ENCODE assay signal across 18 cellular contexts in the genomic region with DNA sequence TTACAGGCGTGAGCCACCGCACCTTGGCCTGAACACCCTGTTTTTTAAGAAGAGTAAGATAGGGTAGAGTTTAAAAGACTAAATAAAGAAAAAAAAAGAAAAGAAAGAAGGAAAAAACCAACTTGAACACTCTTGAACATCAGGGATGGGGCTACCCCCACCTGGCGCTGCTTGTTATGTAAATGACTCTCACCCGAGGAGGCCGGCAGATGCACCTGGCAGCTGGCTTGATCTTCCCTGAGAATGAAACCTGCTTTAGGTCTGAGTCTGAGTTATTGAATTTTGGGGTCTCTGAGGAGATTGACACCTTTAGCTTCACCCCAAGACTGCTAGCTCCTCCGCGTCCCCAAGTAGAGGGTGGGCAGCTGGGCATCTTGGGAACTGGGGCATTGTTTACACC. TPM values are rescaled to one million over a fixed set of nuclear protein-coding genes. Genes with fewer than 3 reads are reported as not detected.
DNase-seq lines count a peak whose midpoint lies in the region; ATAC-seq, FAIRE-seq and TF ChIP-seq lines count a peak whose summit lies in the region.
"Had no signal": no experiment of that assay in that cellular context is flagged by ENCODE, and none has a peak within 500 bp of the region (broad histone marks: within the 10 kb centered on the region; RNA-seq: fewer than 3 reads in every experiment).

No MANE protein-coding gene starts in this region.

- no peak overlapping the region for H3K9ac ChIP-seq in BLaER1 treated with 17β-estradiol and CSF1 and Interleukin-3, amounts not matched to agents 10 nM and 100 nM
- H3K9ac ChIP-seq in KMS-11, result no peak overlapping the region

- H2AFZ ChIP-seq in KMS-11 (ENCODE audit: low read depth), result no peak overlapping the region

- peak in 1 of 2 experiments; percentile 34 for DNase-seq in SJCRH30
- DNase-seq in posterior vena cava (ENCODE audit: low spot score), result peak; percentile 16
- no peak for DNase-seq in SKM-1 treated with dmso at 0.1 percent for 144 hours (lab: John Stamatoyannopoulos, UW; ENCODE audit: unreplicated experiment)
- DNase-seq in urothelium cell line (ENCODE audit: low spot score), result no peak
- DNase-seq: ACHN; C1 segment of cervical spinal cord; Calu3; CD4-positive, alpha-beta T cell; DMS 273 treated with DMSO at 0.1 percent for 48 hours; HCEC 1CT; HFFc6; IMR-90 had no signal

- H3K9me3 ChIP-seq in BLaER1 treated with 17β-estradiol and CSF1 and Interleukin-3, amounts not matched to agents 10 nM and 100 nM (replicated peaks in 1 of 11), result peaks cover 67 to 87% (median 80%) of the 10 kb centered on the region in 11 experiments
- H3K9me3 ChIP-seq in SJCRH30 (replicated peaks), result peaks cover 12% of the 10 kb centered on the region

- H3K36me3 ChIP-seq in BLaER1 treated with 17β-estradiol and CSF1 and Interleukin-3, amounts not matched to agents 10 nM and 100 nM, result peaks cover 0 to 5% (median 0%) of the 10 kb centered on the region in 11 experiments; a peak in 4 of 22 replicates
- H3K36me3 ChIP-seq in KMS-11 (ENCODE audit: insufficient read depth) (no peaks in the 10 kb centered on the region), SJCRH30 (no peaks in the 10 kb centered on the region)

- H3K4me3 ChIP-seq in BLaER1 treated with 17β-estradiol and CSF1 and Interleukin-3, amounts not matched to agents 10 nM and 100 nM, result peak overlapping the region in 6 of 10 experiments; percentile 17 to 23 (median 22); a peak in 4 of 20 replicates
- H3K4me3 ChIP-seq in KMS-11 (IDR thresholded peaks at IDR 0.05; ENCODE audit: insufficient read depth, low read depth, low read length) (no peak overlapping the region), SJCRH30 (no peak overlapping the region)

- FAIRE-seq in urothelium cell line (lab: Jason Lieb, UNC), result no peak

- H3K27ac ChIP-seq in BLaER1 treated with 17β-estradiol and CSF1 and Interleukin-3, amounts not matched to agents 10 nM and 100 nM, result no peak overlapping the region
- H3K27ac ChIP-seq in KMS-11 (peak overlapping the region; percentile 35; the same call in 1 of the 2 replicates), SJCRH30 (peak overlapping the region; percentile 83)
- H3K27ac ChIP-seq: HL-60 had no signal

- intact Hi-C loops in posterior vena cava (cut with DNase I), result no loop called here

- peaks cover 0 to 14% (median 12%) of the 10 kb centered on the region in 10 experiments; a peak in 14 of 20 replicates for H3K4me1 ChIP-seq in BLaER1 treated with 17β-estradiol and CSF1 and Interleukin-3, amounts not matched to agents 10 nM and 100 nM
- H3K4me1 ChIP-seq in KMS-11 (ENCODE audit: low read depth, poor library complexity, severe bottlenecking), result no peaks in the 10 kb centered on the region
- peaks cover 18% of the 10 kb centered on the region for H3K4me1 ChIP-seq in SJCRH30

- no peaks in the 10 kb centered on the region for H4K20me1 ChIP-seq in BLaER1 treated with 17β-estradiol and CSF1 and Interleukin-3, amounts not matched to agents 10 nM and 100 nM
- H4K20me1 ChIP-seq in KMS-11 (ENCODE audit: insufficient read depth), result no peaks in the 10 kb centered on the region

- no peak for ATAC-seq in HG03469 (IDR thresholded peaks at IDR 0.05; ENCODE audit: unreplicated experiment)

- H3K4me2 ChIP-seq in BLaER1 treated with 17β-estradiol and CSF1 and Interleukin-3, amounts not matched to agents 10 nM and 100 nM, result no peak overlapping the region
- H3K4me2 ChIP-seq in KMS-11, result no peak overlapping the region

- no peaks in the 10 kb centered on the region for H3K27me3 ChIP-seq in BLaER1 treated with 17β-estradiol and CSF1 and Interleukin-3, amounts not matched to agents 10 nM and 100 nM
- peaks cover 11% of the 10 kb centered on the region; the same call in 1 of the 2 replicates for H3K27me3 ChIP-seq in KMS-11 (ENCODE audit: insufficient read depth, low read depth)
- no peaks in the 10 kb centered on the region for H3K27me3 ChIP-seq in SJCRH30

- no peak for TF ChIP-seq CTCF in KMS-11 (conservative IDR thresholded peaks at IDR 0.05; ENCODE audit: low read depth, low read length)

- H3K79me2 ChIP-seq in KMS-11 (ENCODE audit: insufficient read depth, low read depth), result no peaks in the 10 kb centered on the region

RNA-seq across cellular contexts. Expression of a gene that starts 15.5 kb away (rescaled TPM):
- 241 and 419 TPM in 2 replicates for total RNA-seq in SJCRH30 (2014; rRNA removed; shearing (Covaris generic))
- total RNA-seq in posterior vena cava, result 10 to 100 TPM; 56.2 to 99.4 TPM
- total RNA-seq: A172; Calu3; CD4-positive, alpha-beta T cell; H4 had no signal

Comparison
In these comparisons a context has a peak if more than half of its experiments do, and no peak if none do; other contexts are left out.
1. H3K27ac ChIP-seq: peak in KMS-11 (single experiment) and SJCRH30 (single experiment); none in BLaER1 treated with 17β-estradiol and CSF1 and Interleukin-3, amounts not matched to agents 10 nM and 100 nM (0 of 11).
2. H3K4me3 ChIP-seq: peak in BLaER1 treated with 17β-estradiol and CSF1 and Interleukin-3, amounts not matched to agents 10 nM and 100 nM (6 of 10); none in KMS-11 (single experiment) and SJCRH30 (single experiment).